22 cellular contexts compared by ENCODE assay signal in the genomic region with DNA sequence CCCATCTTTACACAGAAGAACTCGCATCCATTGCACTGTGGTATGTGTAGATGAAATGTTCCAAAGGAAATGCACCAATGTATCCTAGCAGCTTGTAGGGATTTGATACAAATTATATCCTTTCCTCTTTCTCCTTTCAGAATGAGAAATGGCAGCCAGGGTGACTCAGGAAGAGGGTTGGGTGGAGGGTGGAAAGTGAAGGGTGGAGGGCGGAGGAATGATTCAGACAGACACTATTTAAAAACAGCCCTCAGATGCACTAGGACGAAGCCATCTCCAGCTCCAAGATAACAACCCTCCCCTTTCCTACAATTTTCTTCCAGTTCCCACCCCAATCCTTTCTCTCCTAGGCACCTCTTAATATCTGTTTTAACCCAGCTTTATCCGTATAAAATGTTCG.
DNase-seq lines count a peak whose midpoint lies in the region; ATAC-seq and TF ChIP-seq lines count a peak whose summit lies in the region.
"Had no signal": no experiment of that assay in that cellular context is flagged by ENCODE, and none has a peak within 500 bp of the region (broad histone marks: within the 10 kb centered on the region; RNA-seq: fewer than 3 reads in every experiment).

No MANE protein-coding gene starts in this region.

- no peak overlapping the region for H4K91ac ChIP-seq in IMR-90 (ENCODE audit: insufficient read depth, low read depth, low read length)

- 0 out of 2 replicates have a peak overlapping the region, but pooled peaks have one; percentile 26 for H3K14ac ChIP-seq in IMR-90 (replicated peaks; ENCODE audit: low read depth, low read length)

- H3K4me3 ChIP-seq in ACC112 (ENCODE audit: low read depth, low read length) (no peak overlapping the region), IMR-90 (ENCODE audit: insufficient read depth, low read depth, low read length) (no peak overlapping the region)
- H3K4me3 ChIP-seq: HAP-1, heart left ventricle, SJSA1, thyroid gland had no signal

- no peaks in the 10 kb centered on the region for H3K9me1 ChIP-seq in IMR-90 (ENCODE audit: insufficient read depth, low read length)

- dilution Hi-C loops in IMR-90 (cut with HindIII; ENCODE audit: low sequenced_read_pairs, unreplicated experiment): no loop called here

- DNase-seq in IMR-90 (peak; percentile 41), astrocyte of the hippocampus (ENCODE audit: low read depth, low spot score) (peak; percentile 17), foreskin keratinocyte (peak in 1 of 2 donors; percentile 55), NCI-H748 treated with DMSO at 0.1 percent for 48 hours (lab: John Stamatoyannopoulos, UW) (no peak)
- DNase-seq: activated CD4-positive, alpha-beta T cell treated with anti-CD3 and anti-CD28 coated beads, Interleukin-2, amount 10 ng/mL, durations not matched to agents 7 days and 5 days; activated T-cell treated with anti-CD3 and anti-CD28 coated beads, Interleukin-2, amount 50 U/mL, for 24 hours; CD4-positive, alpha-beta T cell; heart left ventricle; KG1; kidney glomerular epithelial cell; midbrain; NCI-H446; stimulated activated CD4-positive, alpha-beta T cell treated with anti-CD3 and anti-CD28 coated beads, Interleukin-4, amount 100 ng/mL, for 1 hour; T1000; thyroid gland had no signal

- H3K27ac ChIP-seq in ACC112 (ENCODE audit: low read depth, low read length) (no peak overlapping the region), IMR-90 (ENCODE audit: insufficient read depth, low read length) (no peak overlapping the region), foreskin keratinocyte (peak overlapping the region; percentile 11)
- H3K27ac ChIP-seq: heart left ventricle, neutrophil, SJSA1, thyroid gland had no signal

- no peak overlapping the region for H3K9ac ChIP-seq in IMR-90 (ENCODE audit: low read depth, low read length)

- TF ChIP-seq POLR2A in IMR-90 (IDR thresholded peaks at IDR 0.05; ENCODE audit: low read depth, low read length): no peak

- H2BK15ac ChIP-seq in IMR-90 (ENCODE audit: low read depth, low read length): no peak overlapping the region

- no peak overlapping the region for H2AK5ac ChIP-seq in IMR-90 (ENCODE audit: low read depth, low read length)

- H2BK120ac ChIP-seq in IMR-90 (ENCODE audit: low read depth, low read length): no peak overlapping the region

- no peak overlapping the region for H4K5ac ChIP-seq in IMR-90 (ENCODE audit: low read depth, low read length)

- H2BK5ac ChIP-seq in IMR-90 (ENCODE audit: low read depth, low read length, poor library complexity, severe bottlenecking): no peak overlapping the region

- H3K9me3 ChIP-seq in IMR-90 (ENCODE audit: control insufficient read depth, insufficient read depth, low read length): no peaks in the 10 kb centered on the region
- H3K9me3 ChIP-seq: HAP-1, heart left ventricle, neutrophil, SJSA1, thyroid gland had no signal

- no peak overlapping the region for H2BK20ac ChIP-seq in IMR-90 (ENCODE audit: low read depth, low read length)

- H3K79me1 ChIP-seq in IMR-90 (ENCODE audit: low read depth in 1 of 2, low read length in 2 of 2): no peaks in the 10 kb centered on the region

- ATAC-seq in IMR-90 (ENCODE audit: low read depth): peak; percentile 56; the same call in 1 of the 2 replicates
- ATAC-seq in foreskin keratinocyte: peak; percentile 76
- ATAC-seq in HG03342 (IDR thresholded peaks at IDR 0.05; ENCODE audit: unreplicated experiment): no peak
- ATAC-seq in HG03521 (IDR thresholded peaks at IDR 0.05; ENCODE audit: unreplicated experiment): no peak
- ATAC-seq in GM18867 (IDR thresholded peaks at IDR 0.05; ENCODE audit: unreplicated experiment): no peak
- ATAC-seq: heart left ventricle had no signal

- no peaks in the 10 kb centered on the region for H4K20me1 ChIP-seq in IMR-90 (ENCODE audit: insufficient read depth, low read length)

- intact Hi-C loops in IMR-90 (cut with micrococcal nuclease): no loop called here

- no peak for TF ChIP-seq RAD21 in IMR-90 (IDR thresholded peaks at IDR 0.05; ENCODE audit: low read length)

- in situ Hi-C loops in IMR-90 (cut with MboI; ENCODE audit: low sequenced_read_pairs): no loop called here

- peaks cover 7% of the 10 kb centered on the region for H3K4me1 ChIP-seq in ACC112 (ENCODE audit: control insufficient read depth, insufficient read depth, low read length, unreplicated experiment)
- H3K4me1 ChIP-seq in IMR-90 (ENCODE audit: control insufficient read depth, insufficient read depth, low read length): no peaks in the 10 kb centered on the region
- peaks cover 18% of the 10 kb centered on the region for H3K4me1 ChIP-seq in foreskin keratinocyte
- H3K4me1 ChIP-seq: SJSA1 had no signal

- TF ChIP-seq CTCF in IMR-90 (conservative IDR thresholded peaks at IDR 0.05; ENCODE audit: low read depth, low read length) (no peak), foreskin keratinocyte (conservative IDR thresholded peaks at IDR 0.05) (no peak)

- H3K36me3 ChIP-seq in ACC112 (ENCODE audit: insufficient read depth, low read length) (no peaks in the 10 kb centered on the region), IMR-90 (ENCODE audit: control insufficient read depth, insufficient read depth, low read length) (no peaks in the 10 kb centered on the region)
- H3K36me3 ChIP-seq: HAP-1, heart left ventricle, neutrophil, SJSA1, thyroid gland had no signal

- H2AK9ac ChIP-seq in IMR-90 (replicated peaks; ENCODE audit: low read depth, low read length, poor library complexity): no peak overlapping the region

- no TSS peak for BruUV-seq in IMR-90 (replicated peaks; lab: Mats Ljungman, UMichigan)

- H3K4ac ChIP-seq in IMR-90 (ENCODE audit: low read depth, low read length): no peak overlapping the region

- H4K8ac ChIP-seq in IMR-90 (ENCODE audit: low read depth in 2 of 2, low read length in 2 of 2): no peak overlapping the region

- H3K56ac ChIP-seq in IMR-90 (ENCODE audit: extremely low read depth, insufficient read depth, low read length): no peak overlapping the region

- CTCF ChIA-PET in IMR-90 (lab: Yijun Ruan, JAX): no interaction called here

- H3K18ac ChIP-seq in IMR-90 (ENCODE audit: low read depth, low read length): no peak overlapping the region

- H3K79me2 ChIP-seq in ACC112 (ENCODE audit: control insufficient read depth, insufficient read depth, low read length, unreplicated experiment): no peaks in the 10 kb centered on the region

- H3K4me2 ChIP-seq in IMR-90 (ENCODE audit: low read depth, low read length): no peak overlapping the region

- no peaks in the 10 kb centered on the region for H3K27me3 ChIP-seq in ACC112 (ENCODE audit: insufficient read depth, low read length)
- no peaks in the 10 kb centered on the region; the same call in 1 of the 2 replicates for H3K27me3 ChIP-seq in IMR-90 (ENCODE audit: control insufficient read depth, insufficient read depth, low read length)
- no peaks in the 10 kb centered on the region for H3K27me3 ChIP-seq in foreskin keratinocyte
- H3K27me3 ChIP-seq: neutrophil, SJSA1, thyroid gland had no signal

- POLR2A ChIA-PET in IMR-90 (lab: Charles Lee; ENCODE audit: unreplicated experiment): no interaction called here

- H2AFZ ChIP-seq in ACC112 (ENCODE audit: low read length, unreplicated experiment) (peak overlapping the region; percentile 19), IMR-90 (replicated peaks; ENCODE audit: low read length, poor library complexity) (no peak overlapping the region)

- WGBS in IMR-90 (ENCODE audit: extremely low coverage in 2 of 2, insufficient read length in 1 of 2), 2 experiments: no CpG with 5 or more reads among the region's 5 CpGs

- no peak overlapping the region for H3K23ac ChIP-seq in IMR-90 (ENCODE audit: low read depth, low read length)

TF ChIP-seq in IMR-90, 13 proteins besides CTCF, POLR2A, EP300 and RAD21:
- TF ChIP-seq NFE2L2 (IDR thresholded peaks at IDR 0.05; ENCODE audit: low read depth, low read length) (no peak), BHLHE40 (IDR thresholded peaks at IDR 0.05; ENCODE audit: low read depth, low read length) (no peak), FOS (IDR thresholded peaks at IDR 0.05; ENCODE audit: low read depth, low read length) (no peak), MAZ (IDR thresholded peaks at IDR 0.05; ENCODE audit: borderline replicate concordance, low read depth, low read length) (no peak), CHD1 (IDR thresholded peaks at IDR 0.05; ENCODE audit: low read depth, low read length) (no peak)
- TF ChIP-seq, protein P1, sequence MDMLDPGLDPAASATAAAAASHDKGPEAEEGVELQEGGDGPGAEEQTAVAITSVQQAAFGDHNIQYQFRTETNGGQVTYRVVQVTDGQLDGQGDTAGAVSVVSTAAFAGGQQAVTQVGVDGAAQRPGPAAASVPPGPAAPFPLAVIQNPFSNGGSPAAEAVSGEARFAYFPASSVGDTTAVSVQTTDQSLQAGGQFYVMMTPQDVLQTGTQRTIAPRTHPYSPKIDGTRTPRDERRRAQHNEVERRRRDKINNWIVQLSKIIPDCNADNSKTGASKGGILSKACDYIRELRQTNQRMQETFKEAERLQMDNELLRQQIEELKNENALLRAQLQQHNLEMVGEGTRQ (IDR thresholded peaks at IDR 0.05; ENCODE audit: low read depth, low read length): no peak

Comparison
In these comparisons a context has a peak if more than half of its experiments do, and no peak if none do; other contexts are left out.
1. ATAC-seq: peak in IMR-90 (single experiment) and foreskin keratinocyte (single experiment); none in HG03342 (single experiment), HG03521 (single experiment) and GM18867 (single experiment).